Comparison of ENCODE assay signal across 17 cellular contexts in the genomic region with DNA sequence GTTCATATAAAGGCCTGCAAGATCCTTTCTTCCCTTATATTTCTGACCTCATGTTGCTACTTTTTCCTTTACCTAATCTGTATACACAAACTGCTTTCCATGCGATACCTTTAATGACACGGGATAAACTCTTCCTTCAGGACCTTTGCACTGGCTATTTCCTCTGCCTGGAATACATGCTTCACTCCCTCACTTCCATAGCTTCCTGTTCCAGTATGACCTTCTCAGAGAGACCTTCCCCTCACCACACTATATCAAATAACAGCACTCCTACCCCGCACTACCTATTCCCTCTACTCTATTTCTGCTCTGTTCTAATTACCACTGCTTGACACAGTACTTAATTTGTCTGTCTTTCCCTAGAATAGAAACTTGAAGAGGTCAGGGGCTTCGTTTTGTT. TPM values are rescaled to one million over a fixed set of nuclear protein-coding genes. Genes with fewer than 3 reads are reported as not detected.
DNase-seq lines count a peak whose midpoint lies in the region; ATAC-seq, FAIRE-seq and TF ChIP-seq lines count a peak whose summit lies in the region.
"Had no signal": no experiment of that assay in that cellular context is flagged by ENCODE, and none has a peak within 500 bp of the region (broad histone marks: within the 10 kb centered on the region; RNA-seq: fewer than 3 reads in every experiment).

No MANE protein-coding gene starts in this region.

- DNase-seq in HepG2 (ENCODE audit: low spot score) (no peak), GM12878 (ENCODE audit: low read depth, low spot score) (no peak), right lobe of liver (no peak), SK-N-SH (no peak), NCI-H2081 (lab: John Stamatoyannopoulos, UW) (no peak), MG63 (no peak), COLO668 (lab: John Stamatoyannopoulos, UW; ENCODE audit: unreplicated experiment) (no peak)
- DNase-seq: activated naive CD4-positive, alpha-beta T cell treated with anti-CD3 and anti-CD28 coated beads for 36 hours; cortex of kidney; DMS79; erythroblast; immature natural killer cell; MV-4-11; NCI-H2029; SIG-M5 had no signal

- TF ChIP-seq POLR2A in HepG2 (IDR thresholded peaks at IDR 0.05; ENCODE audit: insufficient read depth in 1 of 2, low read depth in 2 of 2, low read length in 2 of 2) (no peak), GM12878 (IDR thresholded peaks at IDR 0.05; ENCODE audit: low read depth, low read length) (no peak), right lobe of liver (IDR thresholded peaks at IDR 0.05) (no peak)

- RAD21 ChIA-PET in GM12878 (lab: Charles Lee; ENCODE audit: unreplicated experiment) = interaction anchor here (0.6 to 1.7 kb wide), 2 partner anchors 29 to 266 kb away, joined by 3 to 4 read pairs; no protein-coding TSS in a partner anchor

- TF ChIP-seq CTCF in liver (IDR thresholded peaks at IDR 0.05; ENCODE audit: low read depth, low read length, missing input control) = no peak
- no peak for TF ChIP-seq CTCF in HepG2 (CRISPR knock-in tag; IDR thresholded peaks at IDR 0.05)
- no peak for TF ChIP-seq CTCF in GM12878 (IDR thresholded peaks at IDR 0.05 in 2 of 3, conservative IDR thresholded peaks at IDR 0.05 in 1 of 3; ENCODE audit: control insufficient read depth in 2 of 3, extremely low read depth in 1 of 3, insufficient read depth in 1 of 3, low read depth in 3 of 3, low read length in 3 of 3)
- no peak for TF ChIP-seq CTCF in right lobe of liver (IDR thresholded peaks at IDR 0.05)
- TF ChIP-seq CTCF in SK-N-SH (IDR thresholded peaks at IDR 0.05) = no peak

- H3K4me2 ChIP-seq in HepG2 (ENCODE audit: low read depth, low read length) (no peak overlapping the region), GM12878 (ENCODE audit: control insufficient read depth, insufficient read depth) (peak overlapping the region; percentile 22; the same call in 1 of the 2 replicates), SK-N-SH (no peak overlapping the region)

- H3F3A ChIP-seq in SK-N-SH (replicated peaks; ENCODE audit: insufficient read depth) = peaks cover 10% of the 10 kb centered on the region

- peaks cover 36% of the 10 kb centered on the region for H3K79me2 ChIP-seq in HepG2 (ENCODE audit: insufficient read depth, low read length)
- peaks cover 68% of the 10 kb centered on the region for H3K79me2 ChIP-seq in GM12878 (ENCODE audit: control insufficient read depth, insufficient read depth, low read length)
- peaks cover 90% of the 10 kb centered on the region for H3K79me2 ChIP-seq in SK-N-SH (ENCODE audit: insufficient read depth)

- H2AFZ ChIP-seq in HepG2 (ENCODE audit: low read length) (no peak overlapping the region), GM12878 (ENCODE audit: control insufficient read depth, low read depth, low read length) (no peak overlapping the region), SK-N-SH (ENCODE audit: low read depth) (no peak overlapping the region)

- BruUV-seq in HepG2 (replicated peaks; lab: Mats Ljungman, UMichigan) = no TSS peak
- BruUV-seq in GM12878 (replicated peaks; lab: Mats Ljungman, UMichigan) = no TSS peak

- CTCF ChIA-PET in HepG2 (lab: Yijun Ruan, JAX; ENCODE audit: low intra/inter-chr PET ratio, low total read pairs) = no interaction called here
- CTCF ChIA-PET in GM12878 (lab: Yijun Ruan, JAX) = interaction anchor here (0.6 to 1.6 kb wide), 4 partner anchors 9 to 54 kb away, joined by 4 to 5 read pairs (median 4); no protein-coding TSS in a partner anchor
- CTCF ChIA-PET in SK-N-SH (lab: Yijun Ruan, JAX) = interaction anchor here (1.3 to 2.0 kb wide), 3 partner anchors 11 to 53 kb away, joined by 6 to 8 read pairs (median 6); a partner anchor contains a TSS

- H3K9ac ChIP-seq in liver (ENCODE audit: low read depth in 1 of 2, low read length in 2 of 2) = no peak overlapping the region
- no peak overlapping the region for H3K9ac ChIP-seq in HepG2 (ENCODE audit: insufficient read depth, low read depth, low read length)
- no peak overlapping the region for H3K9ac ChIP-seq in GM12878 (ENCODE audit: control insufficient read depth, insufficient read depth, low read length)
- H3K9ac ChIP-seq in SK-N-SH = no peak overlapping the region

- ATAC-seq in HepG2 (no peak), GM12878 (peak; percentile 8; the same call in 1 of the 3 replicates), right lobe of liver (peak; percentile 29 to 64 (median 42))
- ATAC-seq: activated CD4-positive, CD25-positive, alpha-beta regulatory T cell treated with anti-CD3 and anti-CD28 coated beads, Interleukin-2, amount 50 U/mL, for 24 hours had no signal

- no peaks in the 10 kb centered on the region for H3K9me2 ChIP-seq in SK-N-SH

- H3K36me3 ChIP-seq in liver (ENCODE audit: control insufficient read depth in 4 of 4, insufficient read depth in 3 of 4, low read depth in 1 of 4, low read length in 3 of 4) (peaks cover 0 to 8% (median 2%) of the 10 kb centered on the region in 4 donors), HepG2 (replicated peaks in 1 of 2; ENCODE audit: control insufficient read depth in 1 of 2, insufficient read depth in 2 of 2, low read length in 2 of 2) (peaks cover 5 to 14% of the 10 kb centered on the region in 2 experiments; a peak in 2 of 5 replicates), GM12878 (ENCODE audit: control insufficient read depth in 2 of 2, insufficient read depth in 2 of 2, low read length in 1 of 2) (0 out of 4 replicates have a peak, but pooled peaks cover 0 to 1% of the 10 kb centered on the region in 2 experiments), right lobe of liver (peaks cover 0 to 10% (median 0%) of the 10 kb centered on the region in 4 donors), SK-N-SH (replicated peaks in 1 of 2; ENCODE audit: control insufficient read depth in 1 of 2, insufficient read depth in 2 of 2, low read length in 1 of 2) (peaks cover 36 to 39% of the 10 kb centered on the region in 2 experiments), MG63 (peaks cover 7% of the 10 kb centered on the region)

- H3K9me3 ChIP-seq in liver (ENCODE audit: control insufficient read depth in 4 of 4, low read length in 3 of 4) = no peaks in the 10 kb centered on the region
- no peaks in the 10 kb centered on the region for H3K9me3 ChIP-seq in HepG2 (ENCODE audit: low read length)
- H3K9me3 ChIP-seq in GM12878 (replicated peaks; ENCODE audit: control insufficient read depth, insufficient read depth, low read length) = no peaks in the 10 kb centered on the region
- H3K9me3 ChIP-seq in right lobe of liver = no peaks in the 10 kb centered on the region
- H3K9me3 ChIP-seq in SK-N-SH = no peaks in the 10 kb centered on the region
- no peaks in the 10 kb centered on the region for H3K9me3 ChIP-seq in MG63

- H3K4me3 ChIP-seq in liver (ENCODE audit: low read depth in 1 of 3, low read length in 3 of 3) (no peak overlapping the region), HepG2 (replicated peaks in 1 of 3; ENCODE audit: insufficient read depth in 1 of 3, low read depth in 2 of 3, low read length in 3 of 3) (no peak overlapping the region), GM12878 (0 out of 2 replicates have a peak overlapping the region, but pooled peaks have one; percentile 9), right lobe of liver (no peak overlapping the region), SK-N-SH (ENCODE audit: low read depth in 2 of 2, low read length in 1 of 2) (no peak overlapping the region), MG63 (no peak overlapping the region)

- H3K27me3 ChIP-seq in liver (ENCODE audit: control insufficient read depth in 4 of 4, insufficient read depth in 4 of 4, low read length in 3 of 4) = no peaks in the 10 kb centered on the region
- no peaks in the 10 kb centered on the region for H3K27me3 ChIP-seq in HepG2 (ENCODE audit: control insufficient read depth in 1 of 2, insufficient read depth in 2 of 2, low read length in 2 of 2)
- no peaks in the 10 kb centered on the region for H3K27me3 ChIP-seq in GM12878 (replicated peaks in 1 of 2; ENCODE audit: control insufficient read depth in 2 of 2, insufficient read depth in 2 of 2, low read length in 1 of 2)
- no peaks in the 10 kb centered on the region for H3K27me3 ChIP-seq in right lobe of liver
- H3K27me3 ChIP-seq in SK-N-SH (ENCODE audit: insufficient read depth) = no peaks in the 10 kb centered on the region
- H3K27me3 ChIP-seq in MG63 = no peaks in the 10 kb centered on the region

- FAIRE-seq in HepG2 (lab: Jason Lieb, UNC) (no peak), GM12878 (lab: Jason Lieb, UNC) (no peak)

- no peak for TF ChIP-seq EP300 in HepG2 (IDR thresholded peaks at IDR 0.05; ENCODE audit: low read depth in 2 of 2, low read length in 2 of 2)
- no peak for TF ChIP-seq EP300 in HepG2 (CRISPR knock-in tag; IDR thresholded peaks at IDR 0.05; ENCODE audit: borderline replicate concordance)
- TF ChIP-seq EP300 in GM12878 (IDR thresholded peaks at IDR 0.05; ENCODE audit: borderline replicate concordance in 1 of 2, control insufficient read depth in 1 of 2, low read depth in 2 of 2, low read length in 2 of 2) = no peak
- TF ChIP-seq EP300 in SK-N-SH (IDR thresholded peaks at IDR 0.05; ENCODE audit: borderline replicate concordance in 1 of 2, low read depth in 1 of 2, low read length in 1 of 2) = no peak

- POLR2A ChIA-PET in HepG2 (lab: Yijun Ruan, JAX) = no interaction called here
- POLR2A ChIA-PET in GM12878 (lab: Charles Lee) = interaction anchor here (0.6 to 1.5 kb wide), 3 partner anchors 8 to 18 kb away, joined by 3 to 7 read pairs (median 5); a partner anchor contains a TSS
- POLR2A ChIA-PET in SK-N-SH (lab: Yijun Ruan, JAX) = interaction anchor here (0.6 kb wide), 1 partner anchor 11 kb away, joined by 3 read pairs; a partner anchor contains a TSS

- peaks cover 10 to 28% (median 12%) of the 10 kb centered on the region in 4 donors for H3K4me1 ChIP-seq in liver (ENCODE audit: control insufficient read depth in 4 of 4, insufficient read depth in 4 of 4, low read length in 3 of 4)
- H3K4me1 ChIP-seq in HepG2 (ENCODE audit: insufficient read depth, low read length) = peaks cover 11% of the 10 kb centered on the region
- H3K4me1 ChIP-seq in GM12878 (ENCODE audit: control insufficient read depth, insufficient read depth, low read length) = peaks cover 16% of the 10 kb centered on the region
- peaks cover 0 to 30% (median 7%) of the 10 kb centered on the region in 4 donors for H3K4me1 ChIP-seq in right lobe of liver
- peaks cover 0 to 2% of the 10 kb centered on the region in 2 experiments; a peak in 1 of 4 replicates for H3K4me1 ChIP-seq in SK-N-SH (ENCODE audit: control insufficient read depth in 1 of 2, insufficient read depth in 2 of 2, low read depth in 1 of 2, low read length in 1 of 2)

- H3K27ac ChIP-seq in liver (ENCODE audit: low read depth in 1 of 2, low read length in 2 of 2) = no peak overlapping the region
- no peak overlapping the region for H3K27ac ChIP-seq in HepG2 (ENCODE audit: extremely low read length, insufficient read depth, low read length)
- H3K27ac ChIP-seq in GM12878 (ENCODE audit: control insufficient read depth, insufficient read depth) = no peak overlapping the region
- H3K27ac ChIP-seq in right lobe of liver = no peak overlapping the region
- H3K27ac ChIP-seq in SK-N-SH (ENCODE audit: low read depth in 2 of 2, low read length in 1 of 2) = no peak overlapping the region

- TF ChIP-seq RAD21 in liver (IDR thresholded peaks at IDR 0.05) = no peak
- no peak for TF ChIP-seq RAD21 in HepG2 (CRISPR knock-in tag; IDR thresholded peaks at IDR 0.05)
- no peak for TF ChIP-seq RAD21 in GM12878 (IDR thresholded peaks at IDR 0.05; ENCODE audit: insufficient read depth, low read depth, low read length)
- no peak for TF ChIP-seq RAD21 in SK-N-SH (IDR thresholded peaks at IDR 0.05; ENCODE audit: low read length)

- intact Hi-C loops in HepG2 (cut with micrococcal nuclease; ENCODE audit: unreplicated experiment) (no loop called here), GM12878 (cut with micrococcal nuclease; ENCODE audit: unreplicated experiment) (no loop called here), right lobe of liver (cut with DNase I) (no loop called here)

- SMC1A ChIA-PET in GM12878 (lab: Charles Lee; ENCODE audit: uncharacterized antibody, unreplicated experiment) = interaction anchor here (0.6 to 2.2 kb wide), 7 partner anchors 9 to 55 kb away, joined by 3 to 14 read pairs (median 4); no protein-coding TSS in a partner anchor

- in situ Hi-C loops in HepG2 (cut with HindIII; ENCODE audit: extremely low pct_ligation_motif_present, low pct_unique_long_range_greater_than_20kb) = no loop called here
- in situ Hi-C loops in GM12878 (cut with MboI) = no loop called here

- WGBS in liver = 68% methylated on average over 4 of the region's 4 CpGs
- WGBS in HepG2 (ENCODE audit: low lambda C conversion rate) = 83% methylated on average over 4 of the region's 4 CpGs
- WGBS in GM12878 (ENCODE audit: insufficient coverage, insufficient replicate concordance, low lambda C conversion rate, missing lambda C conversion rate) = 64% methylated on average over 4 of the region's 4 CpGs
- WGBS in right lobe of liver (ENCODE audit: insufficient coverage, low coverage, low lambda C conversion rate, missing lambda C conversion rate) = 49% methylated on average over 4 of the region's 4 CpGs
- WGBS in SK-N-SH (ENCODE audit: low lambda C conversion rate) = 92% methylated on average over 4 of the region's 4 CpGs

- H4K20me1 ChIP-seq in HepG2 (ENCODE audit: insufficient read depth, low read length) = peaks cover 15% of the 10 kb centered on the region
- peaks cover 3% of the 10 kb centered on the region; the same call in 1 of the 2 replicates for H4K20me1 ChIP-seq in GM12878 (ENCODE audit: control insufficient read depth, insufficient read depth)
- peaks cover 73% of the 10 kb centered on the region for H4K20me1 ChIP-seq in SK-N-SH (ENCODE audit: insufficient read depth)

RNA-seq across cellular contexts. Expression of a gene that starts 11.2 kb away (rescaled TPM):
- total RNA-seq in liver (10 to 100 TPM; 25.5 to 26.5 TPM), HepG2 (2016; rRNA removed; fragmentation: Illumina TruSeq; extraction: Trizol) (25.7 and 27.5 TPM in 2 replicates), GM12878 (2014; rRNA removed) (34.5 and 41.2 TPM in 2 replicates), GM12878 (2014; rRNA removed; fragmentation: Illumina TruSeq; extraction: Trizol) (43.5 and 44.3 TPM in 2 replicates), GM12878 (2021) (63.5 and 69.1 TPM in 2 replicates), right lobe of liver (10 to 100 TPM; 29.5 to 43.0 (median 37.1) TPM)
- polyA plus RNA-seq in liver (10 to 100 TPM; 31.1 to 41.2 TPM), HepG2 (2011; rRNA removed) (32.9 and 40.2 TPM in 2 replicates), GM12878 (2011; rRNA removed) (97.0 and 138 TPM in 2 replicates), GM12878 (2014; fragmentation: Illumina TruSeq; extraction: Trizol) (78.4 and 104 TPM in 2 replicates), GM12878 (2014; fragmentation: Nextera tagmentation; extraction: Ambion mirVana) (100 to 1,000 TPM; 109 to 177 TPM), GM12878 (2014; rRNA removed) (46.1 and 56.9 TPM in 2 replicates), GM12878 (2016; fragmentation: Nextera tagmentation; extraction: Ambion mirVana) (100 to 1,000 TPM in 1 of 2 experiments, 10 to 100 TPM in 1; 96.2 to 103 TPM), SK-N-SH (2012; rRNA removed) (72.4 and 98.7 TPM in 2 replicates)
- 7.4 and 7.8 TPM in 2 replicates for total RNA-seq in HepG2 (2016; cell fraction: cytosol; rRNA removed; fragmentation: Illumina TruSeq; extraction: Trizol; ENCODE audit: low read depth)
- 19.4 and 28.6 TPM in 2 replicates for total RNA-seq in HepG2 (2016; cell fraction: insoluble cytoplasmic fraction; rRNA removed; fragmentation: Illumina TruSeq; extraction: Trizol)
- total RNA-seq in HepG2 (2016; cell fraction: membrane; rRNA removed; fragmentation: Illumina TruSeq; extraction: Trizol) = 14.0 and 17.5 TPM in 2 replicates
- 45.1 and 48.0 TPM in 2 replicates for total RNA-seq in HepG2 (2016; cell fraction: nucleus; rRNA removed; fragmentation: Illumina TruSeq; extraction: Trizol)
- polyA plus RNA-seq in HepG2 (2011; cell fraction: cytosol; rRNA removed) = 20.4 and 33.2 TPM in 2 replicates
- polyA plus RNA-seq in HepG2 (2011; cell fraction: nucleus; rRNA removed) = 7.1 and 9.3 TPM in 2 replicates
- polyA plus RNA-seq in HepG2 (2012) = 44.2 and 45.6 TPM in 2 replicates
- 8.7 TPM in 2 replicates for polyA plus RNA-seq in HepG2 (2016; cell fraction: cytosol; fragmentation: Illumina TruSeq; extraction: Trizol; ENCODE audit: low read depth)
- 42.0 and 43.1 TPM in 2 replicates for polyA plus RNA-seq in HepG2 (2016; cell fraction: insoluble cytoplasmic fraction; fragmentation: Illumina TruSeq; extraction: Trizol; ENCODE audit: low read depth)
- polyA plus RNA-seq in HepG2 (2016; cell fraction: membrane; fragmentation: Illumina TruSeq; extraction: Trizol; ENCODE audit: low read depth) = 15.9 and 18.3 TPM in 2 replicates
- 71.1 and 87.2 TPM in 2 replicates for polyA plus RNA-seq in HepG2 (2016; cell fraction: nucleus; fragmentation: Illumina TruSeq; extraction: Trizol; ENCODE audit: insufficient read depth, low read depth)
- 30.6 and 35.4 TPM in 2 replicates for polyA minus RNA-seq in HepG2 (2011; rRNA and poly(A)+ RNA removed; ENCODE audit: low replicate concordance)
- polyA minus RNA-seq in HepG2 (2011; cell fraction: cytosol; rRNA and poly(A)+ RNA removed) = 23.1 and 27.5 TPM in 2 replicates
- polyA minus RNA-seq in HepG2 (2011; cell fraction: nucleus; rRNA and poly(A)+ RNA removed) = 19.3 and 28.8 TPM in 2 replicates
- total RNA-seq in GM12878 (2013; cell fraction: nucleolus; rRNA removed) = 43.4 and 44.9 TPM in 2 replicates
- polyA plus RNA-seq in GM12878 (2011; ENCODE audit: low read depth) = 23.9 TPM
- polyA plus RNA-seq in GM12878 (2011; cell fraction: cytosol; rRNA removed) = 50.4 and 71.4 TPM in 2 replicates
- 22.1 and 24.2 TPM in 2 replicates for polyA plus RNA-seq in GM12878 (2011; cell fraction: nucleus; rRNA removed)
- polyA plus RNA-seq in GM12878 (2012) = 46.9 and 54.4 TPM in 2 replicates
- 105 and 152 TPM in 2 replicates for polyA minus RNA-seq in GM12878 (2011; rRNA and poly(A)+ RNA removed)
- 36.2 and 36.9 TPM in 2 replicates for polyA minus RNA-seq in GM12878 (2011; cell fraction: cytosol; rRNA and poly(A)+ RNA removed)
- polyA minus RNA-seq in GM12878 (2011; cell fraction: nucleus; rRNA and poly(A)+ RNA removed) = 22.6 and 37.8 TPM in 2 replicates
- 120 and 138 TPM in 2 replicates for polyA plus RNA-seq in SK-N-SH (2012; cell fraction: cytosol; rRNA removed)
- 14.7 and 39.4 TPM in 2 replicates for polyA plus RNA-seq in SK-N-SH (2012; cell fraction: nucleus; rRNA removed)
- total RNA-seq in MG63 (2014; rRNA removed; shearing (Covaris generic); ENCODE audit: low replicate concordance) = 27.7 and 42.8 TPM in 2 replicates
